In genomic region chr11:2135018-2135569, GRCh38 we compare ENCODE assay signal across 19 cellular contexts. TPM values are rescaled to one million over a fixed set of nuclear protein-coding genes. Genes with fewer than 3 reads are reported as not detected.
"Had no signal": no experiment of that assay in that cellular context is flagged by ENCODE, and none has a peak within 500 bp of the region (broad histone marks: within the 10 kb centered on the region; RNA-seq: fewer than 3 reads in every experiment).

No MANE protein-coding gene starts in this region.

- H3K27ac ChIP-seq: body of pancreas, heart left ventricle, left lung, pancreas, suprapubic skin had no signal

- H3K4me3 ChIP-seq: body of pancreas, left lung, pancreas, suprapubic skin had no signal

- ATAC-seq: body of pancreas; effector memory CD8-positive, alpha-beta T cell; heart left ventricle; left lung; pancreas; SK-N-SH treated with all-trans-retinoic acid at 6 μM for 48 hours had no signal

- H3K36me3 ChIP-seq: left lung, pancreas, suprapubic skin had no signal

- DNase-seq: activated CD4-positive, alpha-beta T cell treated with anti-CD3 and anti-CD28 coated beads, Interleukin-2, amount 50 U/mL, for 48 hours; activated CD4-positive, CD25-positive, alpha-beta regulatory T cell treated with anti-CD3 and anti-CD28 coated beads, Interleukin-2, amount 50 U/mL, for 72 hours; activated naive CD4-positive, alpha-beta T cell treated with anti-CD3 and anti-CD28 coated beads, Interleukin-2, amount 50 U/mL, for 16 hours; activated T-cell treated with anti-CD3 and anti-CD28 coated beads, Interleukin-2, amount 50 U/mL, for 1 hour; effector memory CD8-positive, alpha-beta T cell; mesenchymal stem cell; small intestine; T1000; trophoblast cell had no signal

- H3K9me3 ChIP-seq: body of pancreas, heart left ventricle, left lung, pancreas, suprapubic skin had no signal

RNA-seq across cellular contexts. Expression of gene INS, which starts 25.9 kb away (rescaled TPM):
- total RNA-seq: fibroblast of lung, frontal cortex, left lung, neural crest cell, renal cortical epithelial cell, suprapubic skin had no signal
- polyA plus RNA-seq: fibroblast of lung had no signal

RNA-seq across cellular contexts. Expression of gene TH, which starts 36.5 kb away (rescaled TPM):
- total RNA-seq: heart left ventricle had no signal
- polyA plus RNA-seq: fibroblast of lung had no signal
